1 cellular context compared by ENCODE assay signal in the genomic region with DNA sequence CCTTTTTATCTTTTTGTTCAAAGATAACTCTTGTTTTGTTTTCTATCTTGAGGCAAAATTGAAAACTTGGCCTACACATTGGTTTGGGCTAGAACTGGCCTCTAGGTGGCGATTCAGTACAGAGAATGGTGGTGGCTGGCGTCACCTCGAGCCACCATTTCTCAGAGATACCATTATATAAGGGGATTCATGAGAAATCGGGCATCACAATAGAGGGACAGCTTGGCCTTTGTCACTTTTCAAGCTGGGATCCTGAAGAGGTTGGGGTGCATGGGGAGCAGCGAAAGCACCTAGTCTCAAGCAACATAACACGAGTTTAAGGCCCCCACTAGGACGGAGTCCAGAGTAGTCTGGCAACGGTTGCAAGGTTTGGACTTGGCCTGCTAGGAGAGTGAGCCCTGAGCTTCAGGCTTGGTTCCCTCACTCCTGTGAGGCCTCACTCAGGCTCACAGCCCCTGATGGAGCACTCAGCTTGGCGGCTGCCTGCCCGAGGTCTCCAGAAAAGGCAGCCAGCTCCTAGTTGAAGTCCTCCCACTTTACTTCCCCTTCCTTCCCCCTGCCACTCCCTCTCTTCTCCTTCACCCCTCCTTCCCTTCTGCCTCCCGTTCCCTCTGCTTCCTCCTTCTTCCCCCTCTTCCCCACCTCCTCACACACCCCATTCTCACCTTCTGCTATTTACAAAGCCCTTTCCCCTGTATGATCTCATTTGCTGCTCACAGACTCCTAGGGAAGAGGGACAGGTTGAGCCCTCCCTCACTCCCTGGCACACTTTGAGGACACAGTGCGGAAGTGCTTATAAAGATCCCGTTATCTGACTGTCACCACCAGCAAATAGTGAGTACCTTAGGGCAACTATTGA.
TF ChIP-seq lines count a peak whose summit lies in the region.

No MANE protein-coding gene starts in this region.

TF ChIP-seq in HepG2, 621 proteins besides CTCF, POLR2A, EP300 and RAD21 (continued from another document and continues in another):
- TF ChIP-seq, protein P1, sequence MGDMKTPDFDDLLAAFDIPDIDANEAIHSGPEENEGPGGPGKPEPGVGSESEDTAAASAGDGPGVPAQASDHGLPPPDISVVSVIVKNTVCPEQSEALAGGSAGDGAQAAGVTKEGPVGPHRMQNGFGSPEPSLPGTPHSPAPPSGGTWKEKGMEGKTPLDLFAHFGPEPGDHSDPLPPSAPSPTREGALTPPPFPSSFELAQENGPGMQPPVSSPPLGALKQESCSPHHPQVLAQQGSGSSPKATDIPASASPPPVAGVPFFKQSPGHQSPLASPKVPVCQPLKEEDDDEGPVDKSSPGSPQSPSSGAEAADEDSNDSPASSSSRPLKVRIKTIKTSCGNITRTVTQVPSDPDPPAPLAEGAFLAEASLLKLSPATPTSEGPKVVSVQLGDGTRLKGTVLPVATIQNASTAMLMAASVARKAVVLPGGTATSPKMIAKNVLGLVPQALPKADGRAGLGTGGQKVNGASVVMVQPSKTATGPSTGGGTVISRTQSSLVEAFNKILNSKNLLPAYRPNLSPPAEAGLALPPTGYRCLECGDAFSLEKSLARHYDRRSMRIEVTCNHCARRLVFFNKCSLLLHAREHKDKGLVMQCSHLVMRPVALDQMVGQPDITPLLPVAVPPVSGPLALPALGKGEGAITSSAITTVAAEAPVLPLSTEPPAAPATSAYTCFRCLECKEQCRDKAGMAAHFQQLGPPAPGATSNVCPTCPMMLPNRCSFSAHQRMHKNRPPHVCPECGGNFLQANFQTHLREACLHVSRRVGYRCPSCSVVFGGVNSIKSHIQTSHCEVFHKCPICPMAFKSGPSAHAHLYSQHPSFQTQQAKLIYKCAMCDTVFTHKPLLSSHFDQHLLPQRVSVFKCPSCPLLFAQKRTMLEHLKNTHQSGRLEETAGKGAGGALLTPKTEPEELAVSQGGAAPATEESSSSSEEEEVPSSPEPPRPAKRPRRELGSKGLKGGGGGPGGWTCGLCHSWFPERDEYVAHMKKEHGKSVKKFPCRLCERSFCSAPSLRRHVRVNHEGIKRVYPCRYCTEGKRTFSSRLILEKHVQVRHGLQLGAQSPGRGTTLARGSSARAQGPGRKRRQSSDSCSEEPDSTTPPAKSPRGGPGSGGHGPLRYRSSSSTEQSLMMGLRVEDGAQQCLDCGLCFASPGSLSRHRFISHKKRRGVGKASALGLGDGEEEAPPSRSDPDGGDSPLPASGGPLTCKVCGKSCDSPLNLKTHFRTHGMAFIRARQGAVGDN (CRISPR knock-in tag; IDR thresholded peaks at IDR 0.05), result peak; percentile 67
- peak; percentile 22; the same call in 1 of the 2 replicates for TF ChIP-seq RXRB (CRISPR knock-in tag; IDR thresholded peaks at IDR 0.05; ENCODE audit: borderline replicate concordance)
- TF ChIP-seq, protein P2, sequence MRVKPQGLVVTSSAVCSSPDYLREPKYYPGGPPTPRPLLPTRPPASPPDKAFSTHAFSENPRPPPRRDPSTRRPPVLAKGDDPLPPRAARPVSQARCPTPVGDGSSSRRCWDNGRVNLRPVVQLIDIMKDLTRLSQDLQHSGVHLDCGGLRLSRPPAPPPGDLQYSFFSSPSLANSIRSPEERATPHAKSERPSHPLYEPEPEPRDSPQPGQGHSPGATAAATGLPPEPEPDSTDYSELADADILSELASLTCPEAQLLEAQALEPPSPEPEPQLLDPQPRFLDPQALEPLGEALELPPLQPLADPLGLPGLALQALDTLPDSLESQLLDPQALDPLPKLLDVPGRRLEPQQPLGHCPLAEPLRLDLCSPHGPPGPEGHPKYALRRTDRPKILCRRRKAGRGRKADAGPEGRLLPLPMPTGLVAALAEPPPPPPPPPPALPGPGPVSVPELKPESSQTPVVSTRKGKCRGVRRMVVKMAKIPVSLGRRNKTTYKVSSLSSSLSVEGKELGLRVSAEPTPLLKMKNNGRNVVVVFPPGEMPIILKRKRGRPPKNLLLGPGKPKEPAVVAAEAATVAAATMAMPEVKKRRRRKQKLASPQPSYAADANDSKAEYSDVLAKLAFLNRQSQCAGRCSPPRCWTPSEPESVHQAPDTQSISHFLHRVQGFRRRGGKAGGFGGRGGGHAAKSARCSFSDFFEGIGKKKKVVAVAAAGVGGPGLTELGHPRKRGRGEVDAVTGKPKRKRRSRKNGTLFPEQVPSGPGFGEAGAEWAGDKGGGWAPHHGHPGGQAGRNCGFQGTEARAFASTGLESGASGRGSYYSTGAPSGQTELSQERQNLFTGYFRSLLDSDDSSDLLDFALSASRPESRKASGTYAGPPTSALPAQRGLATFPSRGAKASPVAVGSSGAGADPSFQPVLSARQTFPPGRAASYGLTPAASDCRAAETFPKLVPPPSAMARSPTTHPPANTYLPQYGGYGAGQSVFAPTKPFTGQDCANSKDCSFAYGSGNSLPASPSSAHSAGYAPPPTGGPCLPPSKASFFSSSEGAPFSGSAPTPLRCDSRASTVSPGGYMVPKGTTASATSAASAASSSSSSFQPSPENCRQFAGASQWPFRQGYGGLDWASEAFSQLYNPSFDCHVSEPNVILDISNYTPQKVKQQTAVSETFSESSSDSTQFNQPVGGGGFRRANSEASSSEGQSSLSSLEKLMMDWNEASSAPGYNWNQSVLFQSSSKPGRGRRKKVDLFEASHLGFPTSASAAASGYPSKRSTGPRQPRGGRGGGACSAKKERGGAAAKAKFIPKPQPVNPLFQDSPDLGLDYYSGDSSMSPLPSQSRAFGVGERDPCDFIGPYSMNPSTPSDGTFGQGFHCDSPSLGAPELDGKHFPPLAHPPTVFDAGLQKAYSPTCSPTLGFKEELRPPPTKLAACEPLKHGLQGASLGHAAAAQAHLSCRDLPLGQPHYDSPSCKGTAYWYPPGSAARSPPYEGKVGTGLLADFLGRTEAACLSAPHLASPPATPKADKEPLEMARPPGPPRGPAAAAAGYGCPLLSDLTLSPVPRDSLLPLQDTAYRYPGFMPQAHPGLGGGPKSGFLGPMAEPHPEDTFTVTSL (CRISPR knock-in tag; IDR thresholded peaks at IDR 0.05; ENCODE audit: borderline replicate concordance), result no peak
- TF ChIP-seq ZNF550 (CRISPR knock-in tag; IDR thresholded peaks at IDR 0.05; ENCODE audit: borderline replicate concordance), result no peak
- TF ChIP-seq RFX5 (IDR thresholded peaks at IDR 0.05; ENCODE audit: low read depth, low read length), result peak; percentile 32; the same call in 1 of the 2 replicates
- TF ChIP-seq ZNF772 (CRISPR knock-in tag; IDR thresholded peaks at IDR 0.05), result peak; percentile 44; the same call in 1 of the 2 replicates
- no peak for TF ChIP-seq ZNF557 (CRISPR knock-in tag; IDR thresholded peaks at IDR 0.05)
- no peak for TF ChIP-seq MTA3 (CRISPR knock-in tag; IDR thresholded peaks at IDR 0.05)
- TF ChIP-seq NR2F6 (IDR thresholded peaks at IDR 0.05), result no peak
- 0 out of 2 replicates have a peak, but pooled peaks have one; percentile 6 for TF ChIP-seq NR2F6 (CRISPR knock-in tag; IDR thresholded peaks at IDR 0.05)
- no peak for TF ChIP-seq BORCS8-MEF2B (CRISPR knock-in tag; IDR thresholded peaks at IDR 0.05)
- TF ChIP-seq, protein P3, sequence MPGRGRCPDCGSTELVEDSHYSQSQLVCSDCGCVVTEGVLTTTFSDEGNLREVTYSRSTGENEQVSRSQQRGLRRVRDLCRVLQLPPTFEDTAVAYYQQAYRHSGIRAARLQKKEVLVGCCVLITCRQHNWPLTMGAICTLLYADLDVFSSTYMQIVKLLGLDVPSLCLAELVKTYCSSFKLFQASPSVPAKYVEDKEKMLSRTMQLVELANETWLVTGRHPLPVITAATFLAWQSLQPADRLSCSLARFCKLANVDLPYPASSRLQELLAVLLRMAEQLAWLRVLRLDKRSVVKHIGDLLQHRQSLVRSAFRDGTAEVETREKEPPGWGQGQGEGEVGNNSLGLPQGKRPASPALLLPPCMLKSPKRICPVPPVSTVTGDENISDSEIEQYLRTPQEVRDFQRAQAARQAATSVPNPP (CRISPR knock-in tag; IDR thresholded peaks at IDR 0.05), result no peak
- no peak for TF ChIP-seq SOX6 (IDR thresholded peaks at IDR 0.05)
- TF ChIP-seq SOX6 (CRISPR knock-in tag; IDR thresholded peaks at IDR 0.05), result no peak
- TF ChIP-seq KLF15 (CRISPR knock-in tag; IDR thresholded peaks at IDR 0.05; ENCODE audit: borderline replicate concordance), result no peak
- no peak for TF ChIP-seq ZNF563 (CRISPR knock-in tag; IDR thresholded peaks at IDR 0.05)
- TF ChIP-seq ZMAT3 (CRISPR knock-in tag; conservative IDR thresholded peaks at IDR 0.05), result 0 out of 2 replicates have a peak, but pooled peaks have one; percentile 49
- TF ChIP-seq MXD4 (CRISPR knock-in tag; IDR thresholded peaks at IDR 0.05), result peak; percentile 32; the same call in 1 of the 2 replicates
- TF ChIP-seq, protein P4, sequence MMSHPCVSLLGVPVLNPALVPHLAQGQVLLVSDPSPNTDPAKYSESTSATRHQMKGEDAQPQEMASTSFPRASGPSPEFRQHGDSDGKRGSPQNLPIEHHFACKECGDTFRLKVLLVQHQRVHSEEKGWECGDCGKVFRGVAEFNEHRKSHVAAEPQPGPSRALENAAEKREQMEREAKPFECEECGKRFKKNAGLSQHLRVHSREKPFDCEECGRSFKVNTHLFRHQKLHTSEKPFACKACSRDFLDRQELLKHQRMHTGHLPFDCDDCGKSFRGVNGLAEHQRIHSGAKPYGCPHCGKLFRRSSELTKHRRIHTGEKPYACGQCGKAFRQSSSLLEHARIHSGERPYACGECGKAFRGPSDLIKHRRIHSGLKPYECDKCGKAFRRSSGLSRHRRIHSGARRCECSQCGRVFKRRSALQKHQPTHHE (CRISPR knock-in tag; IDR thresholded peaks at IDR 0.05; ENCODE audit: borderline replicate concordance), result no peak
- TF ChIP-seq PLRG1 (conservative IDR thresholded peaks at IDR 0.05), result no peak
- no peak for TF ChIP-seq MED8 (CRISPR knock-in tag; IDR thresholded peaks at IDR 0.05; ENCODE audit: insufficient replicate concordance)
- TF ChIP-seq, protein P5, sequence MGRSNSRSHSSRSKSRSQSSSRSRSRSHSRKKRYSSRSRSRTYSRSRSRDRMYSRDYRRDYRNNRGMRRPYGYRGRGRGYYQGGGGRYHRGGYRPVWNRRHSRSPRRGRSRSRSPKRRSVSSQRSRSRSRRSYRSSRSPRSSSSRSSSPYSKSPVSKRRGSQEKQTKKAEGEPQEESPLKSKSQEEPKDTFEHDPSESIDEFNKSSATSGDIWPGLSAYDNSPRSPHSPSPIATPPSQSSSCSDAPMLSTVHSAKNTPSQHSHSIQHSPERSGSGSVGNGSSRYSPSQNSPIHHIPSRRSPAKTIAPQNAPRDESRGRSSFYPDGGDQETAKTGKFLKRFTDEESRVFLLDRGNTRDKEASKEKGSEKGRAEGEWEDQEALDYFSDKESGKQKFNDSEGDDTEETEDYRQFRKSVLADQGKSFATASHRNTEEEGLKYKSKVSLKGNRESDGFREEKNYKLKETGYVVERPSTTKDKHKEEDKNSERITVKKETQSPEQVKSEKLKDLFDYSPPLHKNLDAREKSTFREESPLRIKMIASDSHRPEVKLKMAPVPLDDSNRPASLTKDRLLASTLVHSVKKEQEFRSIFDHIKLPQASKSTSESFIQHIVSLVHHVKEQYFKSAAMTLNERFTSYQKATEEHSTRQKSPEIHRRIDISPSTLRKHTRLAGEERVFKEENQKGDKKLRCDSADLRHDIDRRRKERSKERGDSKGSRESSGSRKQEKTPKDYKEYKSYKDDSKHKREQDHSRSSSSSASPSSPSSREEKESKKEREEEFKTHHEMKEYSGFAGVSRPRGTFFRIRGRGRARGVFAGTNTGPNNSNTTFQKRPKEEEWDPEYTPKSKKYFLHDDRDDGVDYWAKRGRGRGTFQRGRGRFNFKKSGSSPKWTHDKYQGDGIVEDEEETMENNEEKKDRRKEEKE (IDR thresholded peaks at IDR 0.05), result no peak
- TF ChIP-seq, protein P6, sequence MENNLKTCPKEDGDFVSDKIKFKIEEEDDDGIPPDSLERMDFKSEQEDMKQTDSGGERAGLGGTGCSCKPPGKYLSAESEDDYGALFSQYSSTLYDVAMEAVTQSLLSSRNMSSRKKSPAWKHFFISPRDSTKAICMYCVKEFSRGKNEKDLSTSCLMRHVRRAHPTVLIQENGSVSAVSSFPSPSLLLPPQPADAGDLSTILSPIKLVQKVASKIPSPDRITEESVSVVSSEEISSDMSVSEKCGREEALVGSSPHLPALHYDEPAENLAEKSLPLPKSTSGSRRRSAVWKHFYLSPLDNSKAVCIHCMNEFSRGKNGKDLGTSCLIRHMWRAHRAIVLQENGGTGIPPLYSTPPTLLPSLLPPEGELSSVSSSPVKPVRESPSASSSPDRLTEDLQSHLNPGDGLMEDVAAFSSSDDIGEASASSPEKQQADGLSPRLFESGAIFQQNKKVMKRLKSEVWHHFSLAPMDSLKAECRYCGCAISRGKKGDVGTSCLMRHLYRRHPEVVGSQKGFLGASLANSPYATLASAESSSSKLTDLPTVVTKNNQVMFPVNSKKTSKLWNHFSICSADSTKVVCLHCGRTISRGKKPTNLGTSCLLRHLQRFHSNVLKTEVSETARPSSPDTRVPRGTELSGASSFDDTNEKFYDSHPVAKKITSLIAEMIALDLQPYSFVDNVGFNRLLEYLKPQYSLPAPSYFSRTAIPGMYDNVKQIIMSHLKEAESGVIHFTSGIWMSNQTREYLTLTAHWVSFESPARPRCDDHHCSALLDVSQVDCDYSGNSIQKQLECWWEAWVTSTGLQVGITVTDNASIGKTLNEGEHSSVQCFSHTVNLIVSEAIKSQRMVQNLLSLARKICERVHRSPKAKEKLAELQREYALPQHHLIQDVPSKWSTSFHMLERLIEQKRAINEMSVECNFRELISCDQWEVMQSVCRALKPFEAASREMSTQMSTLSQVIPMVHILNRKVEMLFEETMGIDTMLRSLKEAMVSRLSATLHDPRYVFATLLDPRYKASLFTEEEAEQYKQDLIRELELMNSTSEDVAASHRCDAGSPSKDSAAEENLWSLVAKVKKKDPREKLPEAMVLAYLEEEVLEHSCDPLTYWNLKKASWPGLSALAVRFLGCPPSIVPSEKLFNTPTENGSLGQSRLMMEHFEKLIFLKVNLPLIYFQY (CRISPR knock-in tag; IDR thresholded peaks at IDR 0.05; ENCODE audit: borderline replicate concordance), result no peak
- 0 out of 2 replicates have a peak, but pooled peaks have one; percentile 16 for TF ChIP-seq KMT2A (CRISPR knock-in tag; IDR thresholded peaks at IDR 0.05)
- TF ChIP-seq, protein P7, sequence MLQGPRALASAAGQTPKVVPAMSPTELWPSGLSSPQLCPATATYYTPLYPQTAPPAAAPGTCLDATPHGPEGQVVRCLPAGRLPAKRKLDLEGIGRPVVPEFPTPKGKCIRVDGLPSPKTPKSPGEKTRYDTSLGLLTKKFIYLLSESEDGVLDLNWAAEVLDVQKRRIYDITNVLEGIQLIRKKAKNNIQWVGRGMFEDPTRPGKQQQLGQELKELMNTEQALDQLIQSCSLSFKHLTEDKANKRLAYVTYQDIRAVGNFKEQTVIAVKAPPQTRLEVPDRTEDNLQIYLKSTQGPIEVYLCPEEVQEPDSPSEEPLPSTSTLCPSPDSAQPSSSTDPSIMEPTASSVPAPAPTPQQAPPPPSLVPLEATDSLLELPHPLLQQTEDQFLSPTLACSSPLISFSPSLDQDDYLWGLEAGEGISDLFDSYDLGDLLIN (CRISPR knock-in tag; IDR thresholded peaks at IDR 0.05; ENCODE audit: borderline replicate concordance), result no peak
- TF ChIP-seq, protein P8, sequence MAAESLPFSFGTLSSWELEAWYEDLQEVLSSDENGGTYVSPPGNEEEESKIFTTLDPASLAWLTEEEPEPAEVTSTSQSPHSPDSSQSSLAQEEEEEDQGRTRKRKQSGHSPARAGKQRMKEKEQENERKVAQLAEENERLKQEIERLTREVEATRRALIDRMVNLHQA (CRISPR knock-in tag; IDR thresholded peaks at IDR 0.05), result no peak
- 0 out of 2 replicates have a peak, but pooled peaks have one; percentile 36 for TF ChIP-seq CREM (IDR thresholded peaks at IDR 0.05)
- TF ChIP-seq CREM (CRISPR knock-in tag; IDR thresholded peaks at IDR 0.05), result no peak
- TF ChIP-seq ZNF138 (CRISPR knock-in tag; IDR thresholded peaks at IDR 0.05; ENCODE audit: low read depth), result no peak
- no peak for TF ChIP-seq SMARCE1 (IDR thresholded peaks at IDR 0.05; ENCODE audit: borderline replicate concordance)
- peak; percentile 42; the same call in 1 of the 2 replicates for TF ChIP-seq CBX5 (CRISPR knock-in tag; IDR thresholded peaks at IDR 0.05; ENCODE audit: borderline replicate concordance)
